Comparison of ENCODE assay signal across 8 cellular contexts in the genomic region with DNA sequence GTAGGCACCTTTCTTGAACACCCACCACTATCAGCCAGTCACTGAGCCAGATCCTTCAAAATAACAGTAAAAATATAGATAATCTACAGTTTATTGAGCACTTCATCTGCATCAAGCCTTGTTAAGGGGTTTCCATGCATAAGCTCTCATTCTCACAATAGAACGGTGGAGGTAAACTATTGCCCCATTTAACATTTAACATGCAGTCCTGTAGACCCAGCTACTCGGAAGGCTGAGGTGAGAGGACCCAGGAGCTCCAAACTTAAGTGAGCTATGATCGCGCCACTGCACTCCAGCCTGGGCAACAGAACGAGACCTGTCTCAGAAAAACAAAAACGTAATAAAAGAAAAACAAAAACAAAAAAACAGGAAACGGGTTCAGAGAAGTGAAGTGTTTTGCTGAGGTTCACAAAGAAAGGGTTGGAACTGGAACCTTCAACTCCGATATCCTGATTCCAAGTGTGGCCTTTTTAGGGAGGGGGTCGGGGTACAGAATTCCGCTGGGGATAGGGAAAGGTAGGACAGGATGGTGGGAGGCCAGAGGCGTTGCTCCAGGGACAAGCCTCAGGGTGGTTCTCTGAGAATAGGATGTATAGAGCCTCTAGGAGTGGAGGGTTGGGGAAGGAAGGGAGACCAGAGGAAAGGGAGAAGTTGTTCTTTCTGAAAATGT. TPM values are rescaled to one million over a fixed set of nuclear protein-coding genes. Genes with fewer than 3 reads are reported as not detected.
A peak's percentile ranks its signal among the peaks of the same experiment; 100 is the strongest.
DNase-seq lines count a peak whose midpoint lies in the region; ATAC-seq, FAIRE-seq and TF ChIP-seq lines count a peak whose summit lies in the region.

No MANE protein-coding gene starts in this region.

- no peaks in the 10 kb centered on the region for H4K20me1 ChIP-seq in DND-41 (ENCODE audit: insufficient read depth, low read length)
- no peaks in the 10 kb centered on the region for H4K20me1 ChIP-seq in PC-9 (ENCODE audit: insufficient read depth)

- H3K4me3 ChIP-seq in DND-41 (ENCODE audit: low read depth in 1 of 2, low read length in 2 of 2) (peak overlapping the region; percentile 25 to 54; a peak in 3 of 4 replicates), PC-9 (peak overlapping the region; percentile 45; the same call in 1 of the 2 replicates), endodermal cell (ENCODE audit: low read length) (peak overlapping the region; percentile 89), pancreas (peak overlapping the region in 2 of 4 donors; percentile 16 to 52)

- H3F3A ChIP-seq in PC-9 (ENCODE audit: insufficient read depth, low read depth) = peaks cover 41% of the 10 kb centered on the region

- H3K4me1 ChIP-seq in DND-41 (ENCODE audit: insufficient read depth, low read length) = peaks cover 43% of the 10 kb centered on the region
- H3K4me1 ChIP-seq in PC-9 (replicated peaks; ENCODE audit: insufficient read depth) = peaks cover 31% of the 10 kb centered on the region
- peaks cover 7% of the 10 kb centered on the region for H3K4me1 ChIP-seq in endodermal cell (ENCODE audit: control insufficient read depth, insufficient read depth, low read length)
- peaks cover 20 to 51% (median 38%) of the 10 kb centered on the region in 3 donors for H3K4me1 ChIP-seq in pancreas

- no peak for TF ChIP-seq CTCF in DND-41 (IDR thresholded peaks at IDR 0.05; ENCODE audit: borderline replicate concordance, extremely low read depth, low read length, poor library complexity, severe bottlenecking)
- TF ChIP-seq CTCF in PC-9 (conservative IDR thresholded peaks at IDR 0.05) = no peak
- TF ChIP-seq CTCF in endodermal cell (conservative IDR thresholded peaks at IDR 0.05) = no peak
- TF ChIP-seq CTCF in pancreas (IDR thresholded peaks at IDR 0.05) = no peak

- intact Hi-C loops in PC-9 (cut with micrococcal nuclease; ENCODE audit: unreplicated experiment) (loop anchor here (2.0 to 5.0 kb wide), 4 partner anchors 81 to 629 kb away; a partner anchor contains a TSS), pancreas (cut with DNase I) (no loop called here)

- H3K27ac Mint-ChIP-seq in endodermal cell = peak overlapping the region; percentile 75

- H3K9me3 Mint-ChIP-seq in endodermal cell = no peaks in the 10 kb centered on the region

- H3K4me3 Mint-ChIP-seq in endodermal cell = peak overlapping the region; percentile 86

- H3K9me2 ChIP-seq in PC-9 (ENCODE audit: insufficient read depth) = no peaks in the 10 kb centered on the region

- H3K9me3 ChIP-seq in DND-41 (ENCODE audit: insufficient read depth, low read length, severe bottlenecking) (no peaks in the 10 kb centered on the region), PC-9 (ENCODE audit: insufficient read depth, low read depth) (no peaks in the 10 kb centered on the region), endodermal cell (ENCODE audit: control insufficient read depth, low read length) (no peaks in the 10 kb centered on the region), pancreas (no peaks in the 10 kb centered on the region)

- no peaks in the 10 kb centered on the region for H3K36me3 ChIP-seq in DND-41 (ENCODE audit: insufficient read depth, low read length)
- H3K36me3 ChIP-seq in PC-9 (ENCODE audit: low read depth) = no peaks in the 10 kb centered on the region
- H3K36me3 ChIP-seq in endodermal cell (ENCODE audit: control insufficient read depth, insufficient read depth, low read length) = no peaks in the 10 kb centered on the region
- no peaks in the 10 kb centered on the region for H3K36me3 ChIP-seq in pancreas

- ATAC-seq in DND-41 (ENCODE audit: insufficient read depth, low read depth) = no peak
- no peak for ATAC-seq in pancreas
- no peak for ATAC-seq in HG03565 (IDR thresholded peaks at IDR 0.05; ENCODE audit: unreplicated experiment)

- no peaks in the 10 kb centered on the region for H3K27me3 Mint-ChIP-seq in endodermal cell (ENCODE audit: insufficient read depth)

- POLR2A ChIA-PET in PC-9 (lab: Charles Lee; ENCODE audit: unreplicated experiment) = interaction anchor here (0.6 to 1.9 kb wide), 3 partner anchors 13 to 334 kb away, joined by 3 to 14 read pairs (median 5); no protein-coding TSS in a partner anchor

- H3K4me1 Mint-ChIP-seq in endodermal cell = peaks cover 18% of the 10 kb centered on the region

- peaks cover 6% of the 10 kb centered on the region for H3K79me2 ChIP-seq in DND-41 (ENCODE audit: insufficient read depth, low read length)
- H3K79me2 ChIP-seq in PC-9 (ENCODE audit: low read depth) = 0 out of 2 replicates have a peak, but pooled peaks cover 3% of the 10 kb centered on the region

- peak overlapping the region; percentile 76 for H2AFZ ChIP-seq in DND-41 (ENCODE audit: low read depth, low read length)
- H2AFZ ChIP-seq in PC-9 = no peak overlapping the region

- FAIRE-seq in pancreas (lab: Jason Lieb, UNC) = no peak

- CTCF ChIA-PET in PC-9 (lab: Charles Lee) = interaction anchor here (0.5 to 1.3 kb wide), 5 partner anchors 9 to 1717 kb away, joined by 3 to 10 read pairs (median 3); no protein-coding TSS in a partner anchor

- TSS peak; percentile 55 for BruUV-seq in PC-9 (replicated peaks; lab: Mats Ljungman, UMichigan)

- DNase-seq in DND-41 (no peak), PC-9 (no peak), endodermal cell (no peak), pancreas (no peak), ureter (ENCODE audit: low spot score) (no peak), HK-2 (ENCODE audit: unreplicated experiment) (no peak), medulla oblongata (ENCODE audit: extremely low spot score) (no peak)

- 83 to 88% methylated on average over 11 of the region's 11 CpGs for WGBS in endodermal cell (ENCODE audit: insufficient coverage in 1 of 2, insufficient read length in 1 of 2), 2 experiments
- WGBS in pancreas, 2 donors = 43 to 56% methylated on average over 11 of the region's 11 CpGs

- peaks cover 2% of the 10 kb centered on the region for H3K36me3 Mint-ChIP-seq in endodermal cell (ENCODE audit: low read depth)

- H3K4me2 ChIP-seq in DND-41 (ENCODE audit: insufficient read depth, low read length) (peak overlapping the region; percentile 65), PC-9 (peak overlapping the region; percentile 93)

- H3K27ac ChIP-seq in DND-41 (ENCODE audit: low read length) (peak overlapping the region; percentile 75), PC-9 (peak overlapping the region; percentile 100; the same call in 1 of the 2 replicates), endodermal cell (ENCODE audit: low read depth, low read length) (no peak overlapping the region), pancreas (peak overlapping the region; percentile 37 to 84 (median 78))

- peak overlapping the region; percentile 57 for H3K9ac ChIP-seq in DND-41 (ENCODE audit: low read depth, low read length)
- no peak overlapping the region for H3K9ac ChIP-seq in endodermal cell (ENCODE audit: extremely low read depth, low read length, poor library complexity, severe bottlenecking)

- H3K27me3 ChIP-seq in DND-41 (ENCODE audit: insufficient read depth, low read length, poor library complexity) (no peaks in the 10 kb centered on the region), PC-9 (ENCODE audit: insufficient read depth, low read depth) (no peaks in the 10 kb centered on the region), endodermal cell (ENCODE audit: control insufficient read depth, insufficient read depth, low read length, poor library complexity, severe bottlenecking) (no peaks in the 10 kb centered on the region), pancreas (no peaks in the 10 kb centered on the region)

RNA-seq across cellular contexts. Expression of a gene that starts 11.6 kb away (rescaled TPM):
- total RNA-seq in PC-9 (2021) = 10.3 and 12.2 TPM in 2 replicates
- 10 to 100 TPM; 12.3 to 15.2 TPM for total RNA-seq in endodermal cell
- 27.2 TPM for polyA plus RNA-seq in endodermal cell (2013, experiment 1 of 2)
- polyA plus RNA-seq in endodermal cell (2013, experiment 2 of 2) = 16.8 TPM
- total RNA-seq in pancreas = 10 to 100 TPM in 1 of 6 donors, 1 to 10 TPM in 5; 4.0 to 38.3 (median 7.3) TPM
- 1 to 10 TPM; 5.7 to 9.7 TPM for polyA plus RNA-seq in pancreas
- 20.4 TPM for total RNA-seq in ureter

RNA-seq across cellular contexts. Expression of a gene that starts 11.8 kb away (rescaled TPM):
- 125 and 146 TPM in 2 replicates for total RNA-seq in PC-9 (2021)
- 100 to 1,000 TPM; 182 to 222 TPM for total RNA-seq in endodermal cell
- 263 TPM for polyA plus RNA-seq in endodermal cell (2013, experiment 1 of 2)
- 265 TPM for polyA plus RNA-seq in endodermal cell (2013, experiment 2 of 2)
- 10 to 100 TPM; 37.9 to 64.0 (median 53.9) TPM for total RNA-seq in pancreas
- polyA plus RNA-seq in pancreas = 100 to 1,000 TPM; 204 to 239 TPM
- 128 TPM for total RNA-seq in ureter

RNA-seq across cellular contexts. Expression of a gene that starts 14.9 kb away (rescaled TPM):
- total RNA-seq in PC-9 (2021) = 48.4 and 61.4 TPM in 2 replicates
- 100 to 1,000 TPM; 122 to 144 TPM for total RNA-seq in endodermal cell
- polyA plus RNA-seq in endodermal cell (2013, experiment 1 of 2) = 137 TPM
- polyA plus RNA-seq in endodermal cell (2013, experiment 2 of 2) = 131 TPM
- total RNA-seq in pancreas = 10 to 100 TPM; 12.1 to 30.8 (median 16.6) TPM
- 10 to 100 TPM; 23.5 to 45.1 TPM for polyA plus RNA-seq in pancreas
- 67.4 TPM for total RNA-seq in ureter
